In the genomic region with DNA sequence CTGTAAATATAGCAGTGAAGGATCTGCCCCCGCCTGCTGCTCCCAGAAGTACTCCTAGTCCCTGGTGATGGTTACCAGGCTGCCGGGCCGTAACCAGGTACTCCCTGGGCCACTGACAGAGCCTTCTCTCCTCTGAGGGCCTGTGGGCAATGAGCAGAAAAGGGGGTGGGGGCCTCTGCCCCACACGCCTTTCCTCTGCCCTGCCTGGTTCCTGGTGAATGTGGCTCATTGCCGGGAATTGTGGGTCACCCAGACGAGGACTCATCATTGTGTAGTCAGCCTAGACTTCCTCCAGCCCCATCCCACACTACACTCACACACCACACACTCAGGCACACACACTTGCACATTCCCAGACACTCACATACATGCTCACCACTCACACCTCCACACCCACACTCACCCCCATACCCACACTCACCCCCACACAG, we compare ENCODE assay signal across 2 cellular contexts.
TF ChIP-seq lines count a peak whose summit lies in the region.

No MANE protein-coding gene starts in this region.

TF ChIP-seq in SK-N-SH, 30 proteins besides CTCF, POLR2A, EP300 and RAD21 (continued from another document):
- TF ChIP-seq, protein P1, sequence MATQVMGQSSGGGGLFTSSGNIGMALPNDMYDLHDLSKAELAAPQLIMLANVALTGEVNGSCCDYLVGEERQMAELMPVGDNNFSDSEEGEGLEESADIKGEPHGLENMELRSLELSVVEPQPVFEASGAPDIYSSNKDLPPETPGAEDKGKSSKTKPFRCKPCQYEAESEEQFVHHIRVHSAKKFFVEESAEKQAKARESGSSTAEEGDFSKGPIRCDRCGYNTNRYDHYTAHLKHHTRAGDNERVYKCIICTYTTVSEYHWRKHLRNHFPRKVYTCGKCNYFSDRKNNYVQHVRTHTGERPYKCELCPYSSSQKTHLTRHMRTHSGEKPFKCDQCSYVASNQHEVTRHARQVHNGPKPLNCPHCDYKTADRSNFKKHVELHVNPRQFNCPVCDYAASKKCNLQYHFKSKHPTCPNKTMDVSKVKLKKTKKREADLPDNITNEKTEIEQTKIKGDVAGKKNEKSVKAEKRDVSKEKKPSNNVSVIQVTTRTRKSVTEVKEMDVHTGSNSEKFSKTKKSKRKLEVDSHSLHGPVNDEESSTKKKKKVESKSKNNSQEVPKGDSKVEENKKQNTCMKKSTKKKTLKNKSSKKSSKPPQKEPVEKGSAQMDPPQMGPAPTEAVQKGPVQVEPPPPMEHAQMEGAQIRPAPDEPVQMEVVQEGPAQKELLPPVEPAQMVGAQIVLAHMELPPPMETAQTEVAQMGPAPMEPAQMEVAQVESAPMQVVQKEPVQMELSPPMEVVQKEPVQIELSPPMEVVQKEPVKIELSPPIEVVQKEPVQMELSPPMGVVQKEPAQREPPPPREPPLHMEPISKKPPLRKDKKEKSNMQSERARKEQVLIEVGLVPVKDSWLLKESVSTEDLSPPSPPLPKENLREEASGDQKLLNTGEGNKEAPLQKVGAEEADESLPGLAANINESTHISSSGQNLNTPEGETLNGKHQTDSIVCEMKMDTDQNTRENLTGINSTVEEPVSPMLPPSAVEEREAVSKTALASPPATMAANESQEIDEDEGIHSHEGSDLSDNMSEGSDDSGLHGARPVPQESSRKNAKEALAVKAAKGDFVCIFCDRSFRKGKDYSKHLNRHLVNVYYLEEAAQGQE (IDR thresholded peaks at IDR 0.05; ENCODE audit: low read depth, low read length) = no peak
- TF ChIP-seq FOXM1 (IDR thresholded peaks at IDR 0.05; ENCODE audit: low read depth) (no peak), TCF12 (IDR thresholded peaks at IDR 0.05) (no peak), POLR2AphosphoS5 (IDR thresholded peaks at IDR 0.05; ENCODE audit: low read depth, low read length) (no peak)

TF ChIP-seq in SK-N-SH treated with all-trans-retinoic acid at 6 μM for 48 hours, 23 proteins besides CTCF, POLR2A, EP300 and RAD21 (continued from another document):
- TF ChIP-seq, protein P2, sequence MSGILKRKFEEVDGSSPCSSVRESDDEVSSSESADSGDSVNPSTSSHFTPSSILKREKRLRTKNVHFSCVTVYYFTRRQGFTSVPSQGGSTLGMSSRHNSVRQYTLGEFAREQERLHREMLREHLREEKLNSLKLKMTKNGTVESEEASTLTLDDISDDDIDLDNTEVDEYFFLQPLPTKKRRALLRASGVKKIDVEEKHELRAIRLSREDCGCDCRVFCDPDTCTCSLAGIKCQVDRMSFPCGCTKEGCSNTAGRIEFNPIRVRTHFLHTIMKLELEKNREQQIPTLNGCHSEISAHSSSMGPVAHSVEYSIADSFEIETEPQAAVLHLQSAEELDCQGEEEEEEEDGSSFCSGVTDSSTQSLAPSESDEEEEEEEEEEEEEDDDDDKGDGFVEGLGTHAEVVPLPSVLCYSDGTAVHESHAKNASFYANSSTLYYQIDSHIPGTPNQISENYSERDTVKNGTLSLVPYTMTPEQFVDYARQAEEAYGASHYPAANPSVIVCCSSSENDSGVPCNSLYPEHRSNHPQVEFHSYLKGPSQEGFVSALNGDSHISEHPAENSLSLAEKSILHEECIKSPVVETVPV (CRISPR knock-in tag; IDR thresholded peaks at IDR 0.05) = no peak
- TF ChIP-seq OSR1 (CRISPR knock-in tag; IDR thresholded peaks at IDR 0.05) = no peak
- TF ChIP-seq, protein P3, sequence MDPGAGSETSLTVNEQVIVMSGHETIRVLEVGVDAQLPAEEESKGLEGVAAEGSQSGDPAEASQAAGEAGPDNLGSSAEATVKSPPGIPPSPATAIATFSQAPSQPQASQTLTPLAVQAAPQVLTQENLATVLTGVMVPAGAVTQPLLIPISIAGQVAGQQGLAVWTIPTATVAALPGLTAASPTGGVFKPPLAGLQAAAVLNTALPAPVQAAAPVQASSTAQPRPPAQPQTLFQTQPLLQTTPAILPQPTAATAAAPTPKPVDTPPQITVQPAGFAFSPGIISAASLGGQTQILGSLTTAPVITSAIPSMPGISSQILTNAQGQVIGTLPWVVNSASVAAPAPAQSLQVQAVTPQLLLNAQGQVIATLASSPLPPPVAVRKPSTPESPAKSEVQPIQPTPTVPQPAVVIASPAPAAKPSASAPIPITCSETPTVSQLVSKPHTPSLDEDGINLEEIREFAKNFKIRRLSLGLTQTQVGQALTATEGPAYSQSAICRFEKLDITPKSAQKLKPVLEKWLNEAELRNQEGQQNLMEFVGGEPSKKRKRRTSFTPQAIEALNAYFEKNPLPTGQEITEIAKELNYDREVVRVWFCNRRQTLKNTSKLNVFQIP (CRISPR knock-in tag; IDR thresholded peaks at IDR 0.05; ENCODE audit: borderline replicate concordance, low read depth) = no peak
- TF ChIP-seq, protein P4, sequence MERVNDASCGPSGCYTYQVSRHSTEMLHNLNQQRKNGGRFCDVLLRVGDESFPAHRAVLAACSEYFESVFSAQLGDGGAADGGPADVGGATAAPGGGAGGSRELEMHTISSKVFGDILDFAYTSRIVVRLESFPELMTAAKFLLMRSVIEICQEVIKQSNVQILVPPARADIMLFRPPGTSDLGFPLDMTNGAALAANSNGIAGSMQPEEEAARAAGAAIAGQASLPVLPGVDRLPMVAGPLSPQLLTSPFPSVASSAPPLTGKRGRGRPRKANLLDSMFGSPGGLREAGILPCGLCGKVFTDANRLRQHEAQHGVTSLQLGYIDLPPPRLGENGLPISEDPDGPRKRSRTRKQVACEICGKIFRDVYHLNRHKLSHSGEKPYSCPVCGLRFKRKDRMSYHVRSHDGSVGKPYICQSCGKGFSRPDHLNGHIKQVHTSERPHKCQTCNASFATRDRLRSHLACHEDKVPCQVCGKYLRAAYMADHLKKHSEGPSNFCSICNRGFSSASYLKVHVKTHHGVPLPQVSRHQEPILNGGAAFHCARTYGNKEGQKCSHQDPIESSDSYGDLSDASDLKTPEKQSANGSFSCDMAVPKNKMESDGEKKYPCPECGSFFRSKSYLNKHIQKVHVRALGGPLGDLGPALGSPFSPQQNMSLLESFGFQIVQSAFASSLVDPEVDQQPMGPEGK (CRISPR knock-in tag; IDR thresholded peaks at IDR 0.05; ENCODE audit: borderline replicate concordance) = no peak
- TF ChIP-seq TOX (CRISPR knock-in tag; IDR thresholded peaks at IDR 0.05; ENCODE audit: borderline replicate concordance) = no peak
- no peak for TF ChIP-seq CSDC2 (CRISPR knock-in tag; IDR thresholded peaks at IDR 0.05)
- no peak for TF ChIP-seq RARB (CRISPR knock-in tag; IDR thresholded peaks at IDR 0.05)
- no peak for TF ChIP-seq SNAI2 (CRISPR knock-in tag; IDR thresholded peaks at IDR 0.05)
- no peak for TF ChIP-seq ZNF565 (CRISPR knock-in tag; conservative IDR thresholded peaks at IDR 0.05; ENCODE audit: low read depth)
- TF ChIP-seq ESRRG (CRISPR knock-in tag; IDR thresholded peaks at IDR 0.05) = no peak
- no peak for TF ChIP-seq BACH2 (CRISPR knock-in tag; IDR thresholded peaks at IDR 0.05; ENCODE audit: borderline replicate concordance)
- TF ChIP-seq ZNF8 (CRISPR knock-in tag; IDR thresholded peaks at IDR 0.05) = no peak
- TF ChIP-seq, protein P5, sequence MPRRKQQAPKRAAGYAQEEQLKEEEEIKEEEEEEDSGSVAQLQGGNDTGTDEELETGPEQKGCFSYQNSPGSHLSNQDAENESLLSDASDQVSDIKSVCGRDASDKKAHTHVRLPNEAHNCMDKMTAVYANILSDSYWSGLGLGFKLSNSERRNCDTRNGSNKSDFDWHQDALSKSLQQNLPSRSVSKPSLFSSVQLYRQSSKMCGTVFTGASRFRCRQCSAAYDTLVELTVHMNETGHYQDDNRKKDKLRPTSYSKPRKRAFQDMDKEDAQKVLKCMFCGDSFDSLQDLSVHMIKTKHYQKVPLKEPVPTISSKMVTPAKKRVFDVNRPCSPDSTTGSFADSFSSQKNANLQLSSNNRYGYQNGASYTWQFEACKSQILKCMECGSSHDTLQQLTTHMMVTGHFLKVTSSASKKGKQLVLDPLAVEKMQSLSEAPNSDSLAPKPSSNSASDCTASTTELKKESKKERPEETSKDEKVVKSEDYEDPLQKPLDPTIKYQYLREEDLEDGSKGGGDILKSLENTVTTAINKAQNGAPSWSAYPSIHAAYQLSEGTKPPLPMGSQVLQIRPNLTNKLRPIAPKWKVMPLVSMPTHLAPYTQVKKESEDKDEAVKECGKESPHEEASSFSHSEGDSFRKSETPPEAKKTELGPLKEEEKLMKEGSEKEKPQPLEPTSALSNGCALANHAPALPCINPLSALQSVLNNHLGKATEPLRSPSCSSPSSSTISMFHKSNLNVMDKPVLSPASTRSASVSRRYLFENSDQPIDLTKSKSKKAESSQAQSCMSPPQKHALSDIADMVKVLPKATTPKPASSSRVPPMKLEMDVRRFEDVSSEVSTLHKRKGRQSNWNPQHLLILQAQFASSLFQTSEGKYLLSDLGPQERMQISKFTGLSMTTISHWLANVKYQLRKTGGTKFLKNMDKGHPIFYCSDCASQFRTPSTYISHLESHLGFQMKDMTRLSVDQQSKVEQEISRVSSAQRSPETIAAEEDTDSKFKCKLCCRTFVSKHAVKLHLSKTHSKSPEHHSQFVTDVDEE (CRISPR knock-in tag; IDR thresholded peaks at IDR 0.05) = no peak
TF ChIP-seq in SK-N-SH treated with all-trans-retinoic acid at 6 μM for 48 hours: peak in this region for 0.
